8 cellular contexts compared by ENCODE assay signal in genomic region chr12:104695453-104696148, GRCh38.
DNase-seq lines count a peak whose midpoint lies in the region; ATAC-seq, FAIRE-seq and TF ChIP-seq lines count a peak whose summit lies in the region.

No MANE protein-coding gene starts in this region.

- intact Hi-C loops in activated T-helper 1 cell treated with anti-CD3 and anti-CD28 coated beads, Interleukin-12 subunit alpha, Interleukin-12 subunit beta, Interleukin-2, Interleukin-4 antibody, amounts not matched to agents 30 ng/mL and 10 ng/mL and 1 ng/mL, durations not matched to agents 14 hours and 24 hours and 36 hours (cut with micrococcal nuclease) = loop anchor here (1.0 to 10.0 kb wide), 14 partner anchors 8 to 639 kb away; partner anchors contain the start of genes C12orf75, CHST11, NOPCHAP1 and SLC41A2
- intact Hi-C loops in mucosa of descending colon (cut with DNase I, micrococcal nuclease) = no loop called here

- H3K36me3 ChIP-seq in mucosa of descending colon (ENCODE audit: low read depth) = no peaks in the 10 kb centered on the region

- FAIRE-seq in urothelium cell line (lab: Jason Lieb, UNC) = no peak

- no peak for TF ChIP-seq CTCF in mucosa of descending colon (IDR thresholded peaks at IDR 0.05)

- DNase-seq in GM03348 (ENCODE audit: low spot score) (peak; percentile 27), NCI-H748 treated with DMSO at 0.1 percent for 48 hours (lab: John Stamatoyannopoulos, UW) (peak; percentile 25), mucosa of descending colon (peak in 1 of 3 donors; percentile 13), urothelium cell line (ENCODE audit: low spot score) (peak; percentile 65), NCI-H1694 treated with DMSO at 0.1 percent for 48 hours (lab: John Stamatoyannopoulos, UW) (no peak), HEK293T (ENCODE audit: extremely low spot score) (no peak)
- DNase-seq in activated T-helper 1 cell treated with anti-CD3 and anti-CD28 coated beads, Interleukin-12 subunit alpha, Interleukin-12 subunit beta, Interleukin-2, Interleukin-4 antibody, amounts not matched to agents 30 ng/mL and 10 ng/mL and 1 ng/mL, durations not matched to agents 14 hours and 24 hours and 36 hours (ENCODE audit: low spot score) = peak; percentile 70

- H3K4me1 ChIP-seq in mucosa of descending colon (ENCODE audit: low read depth) = no peaks in the 10 kb centered on the region

- H3K27ac Mint-ChIP-seq in activated T-helper 1 cell treated with anti-CD3 and anti-CD28 coated beads, Interleukin-12 subunit alpha, Interleukin-12 subunit beta, Interleukin-2, Interleukin-4 antibody, amounts not matched to agents 30 ng/mL and 10 ng/mL and 1 ng/mL, durations not matched to agents 14 hours and 24 hours and 36 hours = peak overlapping the region; percentile 94

- ATAC-seq in HG02884 (IDR thresholded peaks at IDR 0.05; ENCODE audit: unreplicated experiment) (peak; percentile 48), mucosa of descending colon (peak; percentile 63)

- peak overlapping the region; percentile 53 for H3K4me3 Mint-ChIP-seq in activated T-helper 1 cell treated with anti-CD3 and anti-CD28 coated beads, Interleukin-12 subunit alpha, Interleukin-12 subunit beta, Interleukin-2, Interleukin-4 antibody, amounts not matched to agents 30 ng/mL and 10 ng/mL and 1 ng/mL, durations not matched to agents 14 hours and 24 hours and 36 hours

- POLR2A ChIA-PET in HEK293T (lab: Yijun Ruan, JAX) = no interaction called here

- no peaks in the 10 kb centered on the region for H3K9me3 ChIP-seq in mucosa of descending colon

- peaks cover 84% of the 10 kb centered on the region for H3K4me1 Mint-ChIP-seq in activated T-helper 1 cell treated with anti-CD3 and anti-CD28 coated beads, Interleukin-12 subunit alpha, Interleukin-12 subunit beta, Interleukin-2, Interleukin-4 antibody, amounts not matched to agents 30 ng/mL and 10 ng/mL and 1 ng/mL, durations not matched to agents 14 hours and 24 hours and 36 hours (ENCODE audit: low read depth)

- no peak overlapping the region for H3K4me3 ChIP-seq in mucosa of descending colon

- H3K27me3 Mint-ChIP-seq in activated T-helper 1 cell treated with anti-CD3 and anti-CD28 coated beads, Interleukin-12 subunit alpha, Interleukin-12 subunit beta, Interleukin-2, Interleukin-4 antibody, amounts not matched to agents 30 ng/mL and 10 ng/mL and 1 ng/mL, durations not matched to agents 14 hours and 24 hours and 36 hours (ENCODE audit: insufficient read depth) = no peaks in the 10 kb centered on the region

- peaks cover 5% of the 10 kb centered on the region for H3K9me3 Mint-ChIP-seq in activated T-helper 1 cell treated with anti-CD3 and anti-CD28 coated beads, Interleukin-12 subunit alpha, Interleukin-12 subunit beta, Interleukin-2, Interleukin-4 antibody, amounts not matched to agents 30 ng/mL and 10 ng/mL and 1 ng/mL, durations not matched to agents 14 hours and 24 hours and 36 hours

- CTCF ChIA-PET in HEK293T (lab: Yijun Ruan, JAX) = no interaction called here

- H3K36me3 Mint-ChIP-seq in activated T-helper 1 cell treated with anti-CD3 and anti-CD28 coated beads, Interleukin-12 subunit alpha, Interleukin-12 subunit beta, Interleukin-2, Interleukin-4 antibody, amounts not matched to agents 30 ng/mL and 10 ng/mL and 1 ng/mL, durations not matched to agents 14 hours and 24 hours and 36 hours (ENCODE audit: low read depth) = peaks cover 39% of the 10 kb centered on the region

TF ChIP-seq in HEK293T, 16 proteins besides CTCF, POLR2A, EP300 and RAD21:
- TF ChIP-seq ZNF384 (IDR thresholded peaks at IDR 0.05) (no peak), ARNT (IDR thresholded peaks at IDR 0.05) (no peak), FOXA1 (IDR thresholded peaks at IDR 0.05) (no peak), NFRKB (IDR thresholded peaks at IDR 0.05) (no peak), SUZ12 (IDR thresholded peaks at IDR 0.05) (no peak), HDGF (IDR thresholded peaks at IDR 0.05; ENCODE audit: borderline replicate concordance) (no peak), FOXM1 (IDR thresholded peaks at IDR 0.05; ENCODE audit: borderline replicate concordance) (no peak), FOXK2 (IDR thresholded peaks at IDR 0.05) (no peak), ELF4 (IDR thresholded peaks at IDR 0.05) (no peak), CTBP1 (IDR thresholded peaks at IDR 0.05; ENCODE audit: borderline replicate concordance) (no peak), LEF1 (IDR thresholded peaks at IDR 0.05; ENCODE audit: borderline replicate concordance) (no peak), PKNOX1 (IDR thresholded peaks at IDR 0.05) (no peak), TARDBP (IDR thresholded peaks at IDR 0.05) (no peak), SP1 (IDR thresholded peaks at IDR 0.05) (no peak), BHLHE40 (IDR thresholded peaks at IDR 0.05; ENCODE audit: borderline replicate concordance) (no peak), L3MBTL2 (conservative IDR thresholded peaks at IDR 0.05) (no peak)

Comparison
In these comparisons a context has a peak if more than half of its experiments do, and no peak if none do; other contexts are left out.
1. DNase-seq: peak in GM03348 (single experiment), NCI-H748 treated with DMSO at 0.1 percent for 48 hours (single experiment), activated T-helper 1 cell treated with anti-CD3 and anti-CD28 coated beads, Interleukin-12 subunit alpha, Interleukin-12 subunit beta, Interleukin-2, Interleukin-4 antibody, amounts not matched to agents 30 ng/mL and 10 ng/mL and 1 ng/mL, durations not matched to agents 14 hours and 24 hours and 36 hours (single experiment) and urothelium cell line (single experiment); none in NCI-H1694 treated with DMSO at 0.1 percent for 48 hours (single experiment) and HEK293T (single experiment).